Comparison of ENCODE assay signal across 17 cellular contexts in the genomic region with DNA sequence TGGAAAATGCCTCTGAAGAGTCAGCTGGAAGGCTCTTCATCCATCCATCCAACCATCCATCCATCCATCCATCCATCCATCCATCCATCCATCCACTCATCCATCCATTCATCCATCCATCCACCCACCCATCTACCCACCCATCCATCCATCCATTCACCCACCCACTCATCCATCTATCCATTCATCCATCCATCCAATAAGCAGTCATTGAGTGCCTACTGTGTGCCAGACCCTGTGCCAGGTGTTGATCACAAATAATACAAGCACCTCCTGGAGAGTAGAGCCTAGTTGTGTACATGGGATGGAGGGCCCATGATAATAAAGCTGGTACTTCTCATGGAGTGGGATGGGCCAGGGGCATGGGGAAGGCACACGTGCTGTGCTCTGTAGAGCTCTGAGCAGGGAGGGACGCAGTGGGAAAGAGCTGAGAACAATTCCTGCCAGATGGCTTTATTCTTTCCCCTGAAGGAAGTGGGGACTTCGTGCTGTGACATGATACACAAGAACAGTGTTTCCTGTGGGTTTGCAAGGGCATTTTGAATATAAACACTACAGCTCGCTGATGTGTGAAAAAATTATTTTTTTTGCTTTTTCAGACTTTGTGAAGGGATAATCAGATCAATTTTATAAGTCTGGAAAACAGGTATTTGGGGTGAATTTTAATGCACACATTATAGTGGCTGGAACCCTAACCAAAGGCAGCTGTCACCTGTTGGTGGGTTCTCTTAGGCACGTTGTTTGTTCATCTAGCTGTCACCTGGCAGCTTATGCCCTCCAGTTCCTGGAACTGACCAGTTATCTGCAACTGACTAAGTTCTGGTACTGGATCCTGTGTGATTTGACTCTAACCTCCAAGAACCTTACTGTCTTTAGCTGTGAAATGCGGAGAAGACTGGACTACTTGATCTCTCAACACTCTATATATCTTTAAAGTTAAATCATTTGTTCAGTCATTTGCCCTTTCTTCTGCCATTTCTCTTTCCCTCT.
DNase-seq lines count a peak whose midpoint lies in the region; ATAC-seq and TF ChIP-seq lines count a peak whose summit lies in the region.
"Had no signal": no experiment of that assay in that cellular context is flagged by ENCODE, and none has a peak within 500 bp of the region (broad histone marks: within the 10 kb centered on the region; RNA-seq: fewer than 3 reads in every experiment).

No MANE protein-coding gene starts in this region.

- POLR2A ChIA-PET in T-cell (lab: Charles Lee): no interaction called here

- H3K9me3 ChIP-seq in CD4-positive, CD25-positive, alpha-beta regulatory T cell (ENCODE audit: control insufficient read depth in 2 of 2, low read length in 2 of 2): no peaks in the 10 kb centered on the region
- H3K9me3 ChIP-seq in DND-41 (ENCODE audit: insufficient read depth, low read length, severe bottlenecking) (no peaks in the 10 kb centered on the region), ascending aorta (no peaks in the 10 kb centered on the region)

- H2AFZ ChIP-seq in DND-41 (ENCODE audit: low read depth, low read length): peak overlapping the region; percentile 42

- peak overlapping the region; percentile 49 for H3K4me3 ChIP-seq in CD4-positive, CD25-positive, alpha-beta regulatory T cell (ENCODE audit: low read depth, low read length)
- H3K4me3 ChIP-seq in DND-41 (ENCODE audit: low read depth in 1 of 2, low read length in 2 of 2) (peak overlapping the region in 1 of 2 experiments; percentile 45; a peak in 2 of 4 replicates), ascending aorta (no peak overlapping the region)

- peak overlapping the region; percentile 70 for H3K4me2 ChIP-seq in DND-41 (ENCODE audit: insufficient read depth, low read length)

- CTCF ChIA-PET in T-cell (lab: Charles Lee): interaction anchor here in 1 of 2 donors (0.7 kb wide), 1 partner anchor 17 kb away, joined by 3 read pairs; no protein-coding TSS in a partner anchor

- peaks cover 2% of the 10 kb centered on the region for H3K36me3 ChIP-seq in CD4-positive, CD25-positive, alpha-beta regulatory T cell (ENCODE audit: control insufficient read depth, insufficient read depth, low read length)
- H3K36me3 ChIP-seq in DND-41 (ENCODE audit: insufficient read depth, low read length) (peaks cover 4% of the 10 kb centered on the region; the same call in 1 of the 2 replicates), ascending aorta (no peaks in the 10 kb centered on the region)

- peak overlapping the region; percentile 1 to 68 (median 34) for H3K4me3 Mint-ChIP-seq in CD4-positive, CD25-positive, alpha-beta regulatory T cell
- H3K4me3 Mint-ChIP-seq in T-cell: peak overlapping the region in 1 of 3 donors; percentile 63
- H3K4me3 Mint-ChIP-seq in effector memory CD8-positive, alpha-beta T cell: peak overlapping the region; percentile 55 to 63
- H3K4me3 Mint-ChIP-seq: nephron, type B pancreatic cell had no signal

- H4K20me1 ChIP-seq in DND-41 (ENCODE audit: insufficient read depth, low read length): no peaks in the 10 kb centered on the region

- H3K79me2 ChIP-seq in DND-41 (ENCODE audit: insufficient read depth, low read length): peaks cover 64% of the 10 kb centered on the region

- H3K36me3 Mint-ChIP-seq in CD4-positive, CD25-positive, alpha-beta regulatory T cell: peaks cover 12% of the 10 kb centered on the region
- peaks cover 23% of the 10 kb centered on the region for H3K36me3 Mint-ChIP-seq in T-cell
- peaks cover 2% of the 10 kb centered on the region for H3K36me3 Mint-ChIP-seq in effector memory CD8-positive, alpha-beta T cell (ENCODE audit: insufficient read depth)
- H3K36me3 Mint-ChIP-seq: type B pancreatic cell had no signal

- no peaks in the 10 kb centered on the region for H3K9me3 Mint-ChIP-seq in CD4-positive, CD25-positive, alpha-beta regulatory T cell
- no peaks in the 10 kb centered on the region for H3K9me3 Mint-ChIP-seq in T-cell
- H3K9me3 Mint-ChIP-seq in effector memory CD8-positive, alpha-beta T cell: no peaks in the 10 kb centered on the region
- H3K9me3 Mint-ChIP-seq: nephron, type B pancreatic cell had no signal

- peaks cover 14% of the 10 kb centered on the region for H3K4me1 ChIP-seq in CD4-positive, CD25-positive, alpha-beta regulatory T cell (ENCODE audit: control insufficient read depth, insufficient read depth, low read length, poor library complexity, severe bottlenecking)
- peaks cover 63% of the 10 kb centered on the region for H3K4me1 ChIP-seq in DND-41 (ENCODE audit: insufficient read depth, low read length)
- no peaks in the 10 kb centered on the region for H3K4me1 ChIP-seq in ascending aorta

- H3K27me3 ChIP-seq in CD4-positive, CD25-positive, alpha-beta regulatory T cell (ENCODE audit: control insufficient read depth, insufficient read depth, low read length): no peaks in the 10 kb centered on the region
- H3K27me3 ChIP-seq in DND-41 (ENCODE audit: insufficient read depth, low read length, poor library complexity): no peaks in the 10 kb centered on the region
- no peaks in the 10 kb centered on the region for H3K27me3 ChIP-seq in ascending aorta

- intact Hi-C loops in ascending aorta (cut with DNase I): no loop called here

- peaks cover 8 to 75% (median 32%) of the 10 kb centered on the region in 4 donors for H3K4me1 Mint-ChIP-seq in CD4-positive, CD25-positive, alpha-beta regulatory T cell
- H3K4me1 Mint-ChIP-seq in T-cell: peaks cover 59 to 73% (median 68%) of the 10 kb centered on the region in 3 donors
- peaks cover 36 to 59% of the 10 kb centered on the region in 2 donors for H3K4me1 Mint-ChIP-seq in effector memory CD8-positive, alpha-beta T cell (ENCODE audit: low read depth in 2 of 2)
- H3K4me1 Mint-ChIP-seq: nephron had no signal

- H3K27me3 Mint-ChIP-seq in CD4-positive, CD25-positive, alpha-beta regulatory T cell: no peaks in the 10 kb centered on the region
- H3K27me3 Mint-ChIP-seq in T-cell: no peaks in the 10 kb centered on the region
- no peaks in the 10 kb centered on the region for H3K27me3 Mint-ChIP-seq in effector memory CD8-positive, alpha-beta T cell

- no peak overlapping the region for H3K27ac ChIP-seq in CD4-positive, CD25-positive, alpha-beta regulatory T cell (ENCODE audit: insufficient read depth, low read length, poor library complexity, severe bottlenecking)
- H3K27ac ChIP-seq in DND-41 (ENCODE audit: low read length) (peak overlapping the region; percentile 91), ascending aorta (no peak overlapping the region)

- peak overlapping the region; percentile 36 for H3K9ac ChIP-seq in DND-41 (ENCODE audit: low read depth, low read length)

- peak in 1 of 2 donors; percentile 50 for ATAC-seq in CD4-positive, CD25-positive, alpha-beta regulatory T cell (ENCODE audit: low read depth in 2 of 2)
- peak; percentile 89 for ATAC-seq in DND-41 (ENCODE audit: insufficient read depth, low read depth)
- peak; percentile 48 to 84 (median 72) for ATAC-seq in T-cell (replicated peaks in 1 of 4)
- ATAC-seq in effector memory CD8-positive, alpha-beta T cell (replicated peaks): peak; percentile 69
- ATAC-seq in HG03521 (IDR thresholded peaks at IDR 0.05; ENCODE audit: unreplicated experiment): no peak
- ATAC-seq: left ventricle myocardium superior, Right ventricle myocardium inferior had no signal

- peak in 1 of 3 donors; percentile 59 for DNase-seq in CD4-positive, CD25-positive, alpha-beta regulatory T cell
- DNase-seq in DND-41: peak; percentile 67
- DNase-seq in T-cell: peak in 1 of 34 experiments; percentile 2
- no peak for DNase-seq in effector memory CD8-positive, alpha-beta T cell
- DNase-seq in GM19238 (ENCODE audit: insufficient read length, low spot score): no peak
- DNase-seq in putamen (ENCODE audit: low spot score): no peak
- no peak for DNase-seq in ascending aorta (ENCODE audit: low spot score in 2 of 2)
- DNase-seq: effector CD4-positive, alpha-beta T cell; GOT3; left ventricle myocardium superior; NCI-H1092; NCI-H2171; T1000 had no signal

- TF ChIP-seq CTCF in DND-41 (IDR thresholded peaks at IDR 0.05; ENCODE audit: borderline replicate concordance, extremely low read depth, low read length, poor library complexity, severe bottlenecking) (no peak), ascending aorta (IDR thresholded peaks at IDR 0.05) (no peak)

- H3K27ac Mint-ChIP-seq in CD4-positive, CD25-positive, alpha-beta regulatory T cell: peak overlapping the region; percentile 39 to 65 (median 48)
- peak overlapping the region; percentile 86 for H3K27ac Mint-ChIP-seq in T-cell
- H3K27ac Mint-ChIP-seq in effector memory CD8-positive, alpha-beta T cell: peak overlapping the region; percentile 71 to 83
- H3K27ac Mint-ChIP-seq: nephron, type B pancreatic cell had no signal
